ENCODE assay signal across 8 cellular contexts in the genomic region with DNA sequence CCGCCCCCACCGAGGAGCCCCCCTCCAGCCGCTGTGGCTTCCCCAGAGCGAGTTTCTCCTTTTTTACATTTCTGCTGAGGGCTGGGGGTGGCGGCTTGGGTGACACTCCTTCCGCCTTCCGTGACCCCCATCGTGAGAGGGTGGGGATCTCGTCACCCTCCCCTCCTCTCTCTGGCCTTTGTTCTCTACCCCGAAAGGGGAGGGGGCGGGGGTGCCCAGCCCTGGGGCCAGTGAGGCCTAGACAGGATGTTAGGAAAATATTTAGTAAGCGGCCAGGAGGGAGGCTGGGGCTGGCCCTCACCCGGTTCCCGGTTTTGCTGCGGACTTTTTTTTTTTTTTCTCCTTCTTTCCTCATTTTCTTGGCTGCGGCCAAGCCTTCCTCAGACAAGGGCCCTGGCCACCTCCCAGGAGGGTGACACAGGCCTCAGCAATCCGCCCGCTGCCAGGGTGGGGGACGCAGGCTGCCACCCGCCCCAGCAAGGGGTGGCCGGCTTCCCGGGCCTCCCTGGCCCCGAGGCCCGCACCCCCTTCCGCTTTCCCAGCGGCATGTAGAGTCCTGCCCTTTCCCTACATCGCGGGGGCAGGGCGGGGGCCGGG. TPM values are rescaled to one million over a fixed set of nuclear protein-coding genes. Genes with fewer than 3 reads are reported as not detected.
DNase-seq lines count a peak whose midpoint lies in the region; ATAC-seq and TF ChIP-seq lines count a peak whose summit lies in the region.

No MANE protein-coding gene starts in this region.

- no peaks in the 10 kb centered on the region for H3K9me3 Mint-ChIP-seq in nephron progenitor cell

- H3K27me3 Mint-ChIP-seq in nephron progenitor cell (ENCODE audit: low read depth, poor library complexity) = no peaks in the 10 kb centered on the region

- peak overlapping the region; percentile 90 for H3K9ac ChIP-seq in ES-I3 (ENCODE audit: low read depth, low read length)

- no peak for ATAC-seq in HG03565 (IDR thresholded peaks at IDR 0.05; ENCODE audit: unreplicated experiment)
- no peak for ATAC-seq in HG03469 (IDR thresholded peaks at IDR 0.05; ENCODE audit: unreplicated experiment)

- DNase-seq in NCI-H69 (lab: John Stamatoyannopoulos, UW) (peak; percentile 49), activated gamma-delta T cell treated with Interleukin-2 at 50 U/mL for 16 hours (peak; percentile 77), foreskin fibroblast (peak; percentile 97 to 98), nephron progenitor cell (no peak), ureter (ENCODE audit: low spot score) (peak; percentile 95)

- no peak overlapping the region for H3K27ac Mint-ChIP-seq in nephron progenitor cell

- no peaks in the 10 kb centered on the region for H3K9me3 ChIP-seq in ES-I3 (ENCODE audit: control insufficient read depth, insufficient read depth, low read length)

- peak overlapping the region; percentile 76 to 89 for H3K4me3 ChIP-seq in foreskin fibroblast (ENCODE audit: low read depth in 1 of 2, low read length in 2 of 2)

- peaks cover 23% of the 10 kb centered on the region for H3K4me1 Mint-ChIP-seq in nephron progenitor cell

- TF ChIP-seq CTCF in foreskin fibroblast (IDR thresholded peaks at IDR 0.05; ENCODE audit: low read depth, low read length) = no peak
- no peak for TF ChIP-seq CTCF in nephron progenitor cell (IDR thresholded peaks at IDR 0.05)

- H3K36me3 ChIP-seq in ES-I3 (ENCODE audit: insufficient read depth, low read length) = peaks cover 31% of the 10 kb centered on the region

- peak overlapping the region; percentile 93 for H3K4me3 Mint-ChIP-seq in nephron progenitor cell

- peaks cover 4% of the 10 kb centered on the region; the same call in 1 of the 2 replicates for H3K4me1 ChIP-seq in ES-I3 (ENCODE audit: insufficient read depth, low read length)

- H3K36me3 Mint-ChIP-seq in nephron progenitor cell (ENCODE audit: low read depth) = peaks cover 16% of the 10 kb centered on the region

RNA-seq across cellular contexts. Expression of a gene that starts 3.9 kb away (rescaled TPM):
- 121 TPM for total RNA-seq in ureter

RNA-seq across cellular contexts. Expression of a gene that starts 10.8 kb away (rescaled TPM):
- 144 TPM for total RNA-seq in ureter

RNA-seq across cellular contexts. Expression of a gene that starts 14.5 kb away (rescaled TPM):
- 0.73 TPM for total RNA-seq in ureter

RNA-seq across cellular contexts. Expression of a gene that starts 16.8 kb away (rescaled TPM):
- 524 TPM for total RNA-seq in ureter

RNA-seq across cellular contexts. Expression of a gene that starts 23.0 kb away (rescaled TPM):
- 47.5 TPM for total RNA-seq in ureter
